Comparison of ENCODE assay signal across 7 cellular contexts in genomic region chr9:17116400-17116837, GRCh38. TPM values are rescaled to one million over a fixed set of nuclear protein-coding genes. Genes with fewer than 3 reads are reported as not detected.
DNase-seq lines count a peak whose midpoint lies in the region; ATAC-seq, FAIRE-seq and TF ChIP-seq lines count a peak whose summit lies in the region.

No MANE protein-coding gene starts in this region.

- no peaks in the 10 kb centered on the region for H3K9me3 ChIP-seq in mucosa of descending colon

- ATAC-seq in GM18858 (IDR thresholded peaks at IDR 0.05; ENCODE audit: unreplicated experiment) (peak; percentile 57), mucosa of descending colon (no peak)

- intact Hi-C loops in mucosa of descending colon (cut with DNase I, micrococcal nuclease), result no loop called here

- TF ChIP-seq CTCF in kidney epithelial cell (IDR thresholded peaks at IDR 0.05; ENCODE audit: insufficient read depth, low read length, poor library complexity, severe bottlenecking), result peak; percentile 21
- no peak for TF ChIP-seq CTCF in mucosa of descending colon (IDR thresholded peaks at IDR 0.05)

- H3K27me3 ChIP-seq in kidney epithelial cell (ENCODE audit: control insufficient read depth, insufficient read depth, low read length), result no peaks in the 10 kb centered on the region

- TF ChIP-seq POLR2A in GM12891 (IDR thresholded peaks at IDR 0.05; ENCODE audit: low read depth, low read length), result no peak

- no peaks in the 10 kb centered on the region for H3K4me1 ChIP-seq in mucosa of descending colon (ENCODE audit: low read depth)

- FAIRE-seq in GM12891 (lab: Jason Lieb, UNC), result no peak

- no peaks in the 10 kb centered on the region for H3K36me3 ChIP-seq in kidney epithelial cell (ENCODE audit: control insufficient read depth, insufficient read depth, low read length)
- H3K36me3 ChIP-seq in mucosa of descending colon (ENCODE audit: low read depth), result no peaks in the 10 kb centered on the region

- H3K4me3 ChIP-seq in kidney epithelial cell (ENCODE audit: low read depth, low read length), result no peak overlapping the region
- no peak overlapping the region for H3K4me3 ChIP-seq in mucosa of descending colon

- DNase-seq in NCI-H2029 (lab: John Stamatoyannopoulos, UW), result peak; percentile 3
- peak; percentile 53 for DNase-seq in amniotic epithelial cell (ENCODE audit: low read depth)
- no peak for DNase-seq in kidney epithelial cell (ENCODE audit: low read depth)
- DNase-seq in GM12891 (ENCODE audit: insufficient read length, low spot score), result no peak
- no peak for DNase-seq in mucosa of descending colon
- no peak for DNase-seq in stimulated activated CD8-positive, alpha-beta memory T cell treated with anti-CD3 and anti-CD28 coated beads, Interleukin-4, amount 100 ng/mL, for 48 hours

TF ChIP-seq in GM12891, 5 proteins besides CTCF, POLR2A, EP300 and RAD21:
- TF ChIP-seq TAF1 (IDR thresholded peaks at IDR 0.05; ENCODE audit: low read depth, low read length) (no peak), POLR2AphosphoS5 (IDR thresholded peaks at IDR 0.05; ENCODE audit: low read depth, low read length) (no peak)

RNA-seq across cellular contexts. Expression of gene CNTLN, which starts 18.4 kb away (rescaled TPM):
- total RNA-seq in kidney epithelial cell, result 3.8 and 4.1 TPM in 2 replicates
- 4.1 TPM for polyA plus RNA-seq in GM12891 (2012; ENCODE audit: low read depth, missing spikeins)
- total RNA-seq in mucosa of descending colon, result 1 to 10 TPM; 1.5 to 9.8 (median 4.1) TPM

Comparison
In these comparisons a context has a peak if more than half of its experiments do, and no peak if none do; other contexts are left out.
1. DNase-seq: peak in NCI-H2029 (single experiment) and amniotic epithelial cell (single experiment); none in kidney epithelial cell (single experiment), GM12891 (single experiment), mucosa of descending colon (0 of 3) and stimulated activated CD8-positive, alpha-beta memory T cell treated with anti-CD3 and anti-CD28 coated beads, Interleukin-4, amount 100 ng/mL, for 48 hours (single experiment).